Comparison of ENCODE assay signal across 34 cellular contexts in the genomic region with DNA sequence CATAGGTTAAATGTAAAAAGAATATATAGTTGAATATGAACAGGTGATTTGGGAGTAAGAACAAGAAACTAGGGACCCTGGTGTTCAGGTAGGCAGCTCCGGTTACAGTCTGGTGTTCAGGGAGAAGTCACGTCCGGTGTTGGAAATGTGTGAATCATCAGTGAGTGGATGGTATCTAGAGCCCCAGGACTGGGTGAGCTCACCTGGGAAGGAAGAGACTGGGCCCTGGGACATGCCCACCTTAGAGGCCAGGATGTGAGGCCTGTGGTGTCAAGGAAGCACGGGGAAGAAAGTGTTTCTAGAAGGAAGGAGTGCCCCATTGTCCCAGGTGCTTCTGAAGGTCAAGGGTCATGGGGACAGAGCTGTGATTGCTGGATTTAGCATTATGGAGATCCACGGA. TPM values are rescaled to one million over a fixed set of nuclear protein-coding genes. Genes with fewer than 3 reads are reported as not detected.
A peak's percentile ranks its signal among the peaks of the same experiment; 100 is the strongest.
DNase-seq lines count a peak whose midpoint lies in the region; ATAC-seq and TF ChIP-seq lines count a peak whose summit lies in the region.
"Had no signal": no experiment of that assay in that cellular context is flagged by ENCODE, and none has a peak within 500 bp of the region (broad histone marks: within the 10 kb centered on the region; RNA-seq: fewer than 3 reads in every experiment).

No MANE protein-coding gene starts in this region.

- no peaks in the 10 kb centered on the region for H3K27me3 Mint-ChIP-seq in MCF 10A (ENCODE audit: insufficient read depth, unreplicated experiment)
- H3K27me3 Mint-ChIP-seq in CD4-positive, alpha-beta T cell, result peaks cover 60% of the 10 kb centered on the region
- peaks cover 49% of the 10 kb centered on the region for H3K27me3 Mint-ChIP-seq in osteocyte (ENCODE audit: unreplicated experiment)

- BruUV-seq in MCF 10A (replicated peaks; lab: Mats Ljungman, UMichigan) (no TSS peak), mammary epithelial cell (replicated peaks; lab: Mats Ljungman, UMichigan) (no TSS peak)

- H3K79me2 ChIP-seq in mammary epithelial cell (ENCODE audit: insufficient read depth, low read length), result peaks cover 43% of the 10 kb centered on the region

- intact Hi-C loops in MCF 10A (cut with micrococcal nuclease), result no loop called here
- intact Hi-C loops in breast epithelium (cut with DNase I; ENCODE audit: low total_unique reads), result no loop called here
- intact Hi-C loops in mammary epithelial cell (cut with micrococcal nuclease), result no loop called here
- intact Hi-C loops in CD4-positive, alpha-beta T cell (cut with DNase I, micrococcal nuclease), result no loop called here

- H3K4me3 Mint-ChIP-seq in MCF 10A (ENCODE audit: unreplicated experiment), result peak overlapping the region; percentile 96
- no peak overlapping the region for H3K4me3 Mint-ChIP-seq in CD4-positive, alpha-beta T cell
- H3K4me3 Mint-ChIP-seq in osteocyte (ENCODE audit: unreplicated experiment), result no peak overlapping the region
- H3K4me3 Mint-ChIP-seq: activated CD4-positive, alpha-beta T cell treated with anti-CD3 and anti-CD28 coated beads, Interleukin-2, amount 10 ng/mL, durations not matched to agents 24 days and 14 days; activated naive CD8-positive, alpha-beta T cell treated with anti-CD3 and anti-CD28 coated beads for 36 hours had no signal

- H3K9me3 ChIP-seq in breast epithelium (no peaks in the 10 kb centered on the region), mammary epithelial cell (replicated peaks; ENCODE audit: insufficient read depth, low read length) (no peaks in the 10 kb centered on the region)
- H3K9me3 ChIP-seq in CD4-positive, alpha-beta T cell (ENCODE audit: control insufficient read depth, low read length), result no peaks in the 10 kb centered on the region
- H3K9me3 ChIP-seq: heart right ventricle, neutrophil, prostate gland had no signal

- TF ChIP-seq POLR2A in breast epithelium (IDR thresholded peaks at IDR 0.05), result no peak

- H2AFZ ChIP-seq in mammary epithelial cell (ENCODE audit: low read depth, low read length), result no peak overlapping the region
- H2AFZ ChIP-seq: GM23248 had no signal

- WGBS in mammary epithelial cell (ENCODE audit: low coverage, missing lambda C conversion rate), result 24% methylated on average over 5 of the region's 5 CpGs

- peaks cover 0 to 18% of the 10 kb centered on the region in 2 donors for H3K27me3 ChIP-seq in breast epithelium
- no peaks in the 10 kb centered on the region for H3K27me3 ChIP-seq in mammary epithelial cell (ENCODE audit: insufficient read depth, low read length)
- peaks cover 40% of the 10 kb centered on the region for H3K27me3 ChIP-seq in CD4-positive, alpha-beta T cell (ENCODE audit: control insufficient read depth, insufficient read depth, low read length)

- peak overlapping the region; percentile 91 for H3K4me2 ChIP-seq in mammary epithelial cell (ENCODE audit: insufficient read depth, low read depth, low read length)

- H4K20me1 ChIP-seq in mammary epithelial cell (ENCODE audit: insufficient read depth, low read length), result no peaks in the 10 kb centered on the region

- H3K27ac ChIP-seq in breast epithelium (no peak overlapping the region), mammary epithelial cell (ENCODE audit: insufficient read depth, low read depth, low read length) (peak overlapping the region; percentile 80)
- no peak overlapping the region for H3K27ac ChIP-seq in CD4-positive, alpha-beta T cell (ENCODE audit: low read depth, low read length)
- H3K27ac ChIP-seq: GM23248, heart right ventricle, neutrophil, prostate gland had no signal

- DNase-seq in MCF 10A (ENCODE audit: unreplicated experiment) (peak; percentile 85), breast epithelium (ENCODE audit: low spot score in 2 of 2) (no peak), mammary epithelial cell (peak; percentile 92), kidney tubule cell (ENCODE audit: low spot score) (peak; percentile 90), osteocyte (ENCODE audit: extremely low spot score, unreplicated experiment) (no peak), NCI-H2171 (lab: John Stamatoyannopoulos, UW) (no peak)
- no peak for DNase-seq in CD4-positive, alpha-beta T cell
- DNase-seq: activated CD4-positive, alpha-beta T cell treated with anti-CD3 and anti-CD28 coated beads, Interleukin-2, amount 10 ng/mL, durations not matched to agents 24 days and 14 days; activated CD8-positive, alpha-beta memory T cell treated with anti-CD3 and anti-CD28 coated beads for 24 hours; activated effector memory CD4-positive, alpha-beta T cell treated with Interleukin-2 at 50 U/mL for 16 hours; activated naive CD8-positive, alpha-beta T cell treated with anti-CD3 and anti-CD28 coated beads for 36 hours; anterior cingulate cortex; CD4-positive, CD25-positive, alpha-beta regulatory T cell; effector CD4-positive, alpha-beta T cell; foreskin fibroblast; GM23248; heart right ventricle; midbrain; MV-4-11; naive B cell; NCI-H1436; NCI-H446; NCI-H82; stimulated activated CD4-positive, alpha-beta T cell treated with anti-CD3 and anti-CD28 coated beads, Interleukin-4, amount 100 ng/mL, for 1 hour had no signal

- POLR2A ChIA-PET in MCF 10A (lab: Yijun Ruan, JAX), result interaction anchor here (0.9 to 4.5 kb wide), 3 partner anchors 9 to 300 kb away, joined by 3 to 23 read pairs (median 4); a partner anchor contains a TSS
- POLR2A ChIA-PET in CD4-positive, alpha-beta T cell (lab: Charles Lee), result no interaction called here

- dilution Hi-C loops in mammary epithelial cell (cut with HindIII; ENCODE audit: low sequenced_read_pairs), result no loop called here

- in situ Hi-C loops in mammary epithelial cell (cut with MboI; ENCODE audit: low sequenced_read_pairs in 2 of 2), result no loop called here

- H3K9ac ChIP-seq in mammary epithelial cell (ENCODE audit: insufficient read depth, low read length), result peak overlapping the region; percentile 67
- H3K9ac ChIP-seq: GM23248 had no signal

- TF ChIP-seq CTCF in MCF 10A (IDR thresholded peaks at IDR 0.05; ENCODE audit: unreplicated experiment), result no peak
- TF ChIP-seq CTCF in breast epithelium (IDR thresholded peaks at IDR 0.05), result no peak
- TF ChIP-seq CTCF in mammary epithelial cell (conservative IDR thresholded peaks at IDR 0.05 in 1 of 2, IDR thresholded peaks at IDR 0.05 in 1 of 2; ENCODE audit: extremely low read depth in 1 of 2, insufficient read depth in 1 of 2, low read depth in 1 of 2, low read length in 2 of 2), result no peak
- TF ChIP-seq CTCF in CD4-positive, alpha-beta T cell (IDR thresholded peaks at IDR 0.05), result no peak
- no peak for TF ChIP-seq CTCF in osteocyte (IDR thresholded peaks at IDR 0.05)

- no peak for ATAC-seq in HG03469 (IDR thresholded peaks at IDR 0.05; ENCODE audit: unreplicated experiment)
- ATAC-seq in CD4-positive, alpha-beta T cell (ENCODE audit: poor library complexity), result no peak
- ATAC-seq: heart right ventricle, HepG2, sciatic nerve, WTC11 had no signal

- CTCF ChIA-PET in MCF 10A (lab: Yijun Ruan, JAX), result interaction anchor here (0.7 to 3.8 kb wide), 4 partner anchors 24 to 948 kb away, joined by 3 to 19 read pairs (median 6); a partner anchor contains a TSS
- CTCF ChIA-PET in mammary epithelial cell (lab: Charles Lee; ENCODE audit: low non-redundant PET), result no interaction called here
- CTCF ChIA-PET in CD4-positive, alpha-beta T cell (lab: Charles Lee), result no interaction called here

- H3K9me3 Mint-ChIP-seq in MCF 10A (ENCODE audit: unreplicated experiment) (no peaks in the 10 kb centered on the region), osteocyte (ENCODE audit: unreplicated experiment) (no peaks in the 10 kb centered on the region)
- no peaks in the 10 kb centered on the region for H3K9me3 Mint-ChIP-seq in CD4-positive, alpha-beta T cell
- H3K9me3 Mint-ChIP-seq: activated CD4-positive, alpha-beta T cell treated with anti-CD3 and anti-CD28 coated beads, Interleukin-2, amount 10 ng/mL, durations not matched to agents 24 days and 14 days; activated naive CD8-positive, alpha-beta T cell treated with anti-CD3 and anti-CD28 coated beads for 36 hours; CD4-positive, CD25-positive, alpha-beta regulatory T cell; naive B cell; WTC11 had no signal

- H3K4me1 ChIP-seq in breast epithelium, result peaks cover 5% of the 10 kb centered on the region in 2 donors
- H3K4me1 ChIP-seq in mammary epithelial cell (ENCODE audit: insufficient read depth, low read length), result peaks cover 42% of the 10 kb centered on the region

- H3K27ac Mint-ChIP-seq in MCF 10A (ENCODE audit: low read depth, unreplicated experiment), result peak overlapping the region; percentile 66
- H3K27ac Mint-ChIP-seq in CD4-positive, alpha-beta T cell, result no peak overlapping the region
- H3K27ac Mint-ChIP-seq in osteocyte (ENCODE audit: unreplicated experiment), result no peak overlapping the region
- H3K27ac Mint-ChIP-seq: activated CD4-positive, alpha-beta T cell treated with anti-CD3 and anti-CD28 coated beads, Interleukin-2, amount 10 ng/mL, durations not matched to agents 24 days and 14 days; activated naive CD8-positive, alpha-beta T cell treated with anti-CD3 and anti-CD28 coated beads for 36 hours; CD4-positive, CD25-positive, alpha-beta regulatory T cell; WTC11 had no signal

- no peaks in the 10 kb centered on the region for H3K36me3 ChIP-seq in breast epithelium
- H3K36me3 ChIP-seq in mammary epithelial cell (ENCODE audit: insufficient read depth, low read length), result peaks cover 5% of the 10 kb centered on the region
- H3K36me3 ChIP-seq: heart right ventricle, neutrophil, prostate gland had no signal

- H3K4me1 Mint-ChIP-seq in MCF 10A (ENCODE audit: insufficient read depth, unreplicated experiment), result peaks cover 49% of the 10 kb centered on the region
- H3K4me1 Mint-ChIP-seq in CD4-positive, alpha-beta T cell (ENCODE audit: low read depth), result no peaks in the 10 kb centered on the region
- peaks cover 4% of the 10 kb centered on the region for H3K4me1 Mint-ChIP-seq in osteocyte (ENCODE audit: unreplicated experiment)
- H3K4me1 Mint-ChIP-seq: activated CD4-positive, alpha-beta T cell treated with anti-CD3 and anti-CD28 coated beads, Interleukin-2, amount 10 ng/mL, durations not matched to agents 24 days and 14 days; activated naive CD8-positive, alpha-beta T cell treated with anti-CD3 and anti-CD28 coated beads for 36 hours; CD4-positive, CD25-positive, alpha-beta regulatory T cell had no signal

- H3K4me3 ChIP-seq in breast epithelium (no peak overlapping the region), mammary epithelial cell (replicated peaks in 1 of 3; ENCODE audit: insufficient read depth in 1 of 3, low read depth in 2 of 3, low read length in 3 of 3) (no peak overlapping the region)
- H3K4me3 ChIP-seq: GM23248, heart right ventricle, prostate gland had no signal

- H3K36me3 Mint-ChIP-seq in MCF 10A (ENCODE audit: insufficient read depth, unreplicated experiment), result peaks cover 18% of the 10 kb centered on the region
- H3K36me3 Mint-ChIP-seq in CD4-positive, alpha-beta T cell (ENCODE audit: low read depth), result no peaks in the 10 kb centered on the region
- no peaks in the 10 kb centered on the region for H3K36me3 Mint-ChIP-seq in osteocyte (ENCODE audit: unreplicated experiment)
- H3K36me3 Mint-ChIP-seq: activated naive CD8-positive, alpha-beta T cell treated with anti-CD3 and anti-CD28 coated beads for 36 hours; CD4-positive, CD25-positive, alpha-beta regulatory T cell; naive B cell; WTC11 had no signal

RNA-seq across cellular contexts. Expression of a gene that starts 1.5 kb away (rescaled TPM):
- 67.1 and 74.8 TPM in 2 replicates for total RNA-seq in MCF 10A (2022)
- 1 to 10 TPM in 1 of 3 donors, under 1 TPM in 1, not detected in 1; 0.33 to 1.2 TPM for total RNA-seq in breast epithelium
- 100 to 1,000 TPM in 1 of 2 donors, 10 to 100 TPM in 1; 24.8 to 188 TPM for total RNA-seq in mammary epithelial cell
- polyA plus RNA-seq in mammary epithelial cell, result 232 TPM
- 157 TPM for polyA minus RNA-seq in mammary epithelial cell
- total RNA-seq in CD4-positive, alpha-beta T cell, result not detected
- not detected in 2 replicates for total RNA-seq in osteocyte
- total RNA-seq: activated CD4-positive, alpha-beta T cell treated with anti-CD3 and anti-CD28 coated beads, Interleukin-2, amount 10 ng/mL, durations not matched to agents 24 days and 14 days; activated naive CD8-positive, alpha-beta T cell treated with anti-CD3 and anti-CD28 coated beads for 36 hours; CD4-positive, CD25-positive, alpha-beta regulatory T cell; heart right ventricle; HepG2; RPMI7951; T-helper 1 cell treated with Interleukin-12 subunit alpha and Interleukin-12 subunit beta and Interleukin-4 antibody, amounts not matched to agents 30 ng/mL and 1 ng/mL, for 36 hours had no signal
- polyA plus RNA-seq: CD4-positive, CD25-positive, alpha-beta regulatory T cell; GM23248; heart right ventricle; HepG2 had no signal

RNA-seq across cellular contexts. Expression of a gene that starts 13.3 kb away (rescaled TPM):
- total RNA-seq in MCF 10A (2022) (not detected in 2 replicates), breast epithelium (10 to 100 TPM in 2 of 3 donors, 1 to 10 TPM in 1; 8.9 to 39.3 (median 18.9) TPM), mammary epithelial cell (not detected), osteocyte (not detected in 2 replicates)
- 0.07 TPM for polyA plus RNA-seq in mammary epithelial cell
- not detected for polyA minus RNA-seq in mammary epithelial cell
- total RNA-seq in CD4-positive, alpha-beta T cell, result not detected
- total RNA-seq: activated CD4-positive, alpha-beta T cell treated with anti-CD3 and anti-CD28 coated beads, Interleukin-2, amount 10 ng/mL, durations not matched to agents 24 days and 14 days; activated naive CD8-positive, alpha-beta T cell treated with anti-CD3 and anti-CD28 coated beads for 36 hours; CD4-positive, CD25-positive, alpha-beta regulatory T cell; epithelial cell of proximal tubule; GM23248; HepG2; kidney epithelial cell; RPMI7951 had no signal
- polyA plus RNA-seq: CD4-positive, CD25-positive, alpha-beta regulatory T cell; GM23248; HepG2 had no signal

RNA-seq across cellular contexts. Expression of a gene that starts 20.0 kb away (rescaled TPM):
- total RNA-seq in MCF 10A (2022) (0.27 and 0.28 TPM in 2 replicates), breast epithelium (under 1 TPM in 1 of 3 donors, not detected in 2; 0.15 TPM), mammary epithelial cell (1 to 10 TPM in 1 of 2 donors, under 1 TPM in 1; 0.17 to 1.7 TPM), osteocyte (not detected in 2 replicates)
- polyA plus RNA-seq in mammary epithelial cell, result 8.5 TPM
- polyA minus RNA-seq in mammary epithelial cell, result 5.3 TPM
- total RNA-seq in CD4-positive, alpha-beta T cell, result not detected
- total RNA-seq: activated CD4-positive, alpha-beta T cell treated with anti-CD3 and anti-CD28 coated beads, Interleukin-2, amount 10 ng/mL, durations not matched to agents 24 days and 14 days; activated naive CD8-positive, alpha-beta T cell treated with anti-CD3 and anti-CD28 coated beads for 36 hours; CD4-positive, CD25-positive, alpha-beta regulatory T cell; GM23248; heart right ventricle; HepG2; RPMI7951; sciatic nerve; T-helper 1 cell treated with Interleukin-12 subunit alpha and Interleukin-12 subunit beta and Interleukin-4 antibody, amounts not matched to agents 30 ng/mL and 1 ng/mL, for 36 hours had no signal
- polyA plus RNA-seq: CD4-positive, CD25-positive, alpha-beta regulatory T cell; GM23248; heart right ventricle; HepG2 had no signal

RNA-seq across cellular contexts. Expression of a gene that starts 24.7 kb away (rescaled TPM):
- total RNA-seq in MCF 10A (2022) (26.5 and 33.2 TPM in 2 replicates), breast epithelium (1 to 10 TPM in 1 of 3 donors, under 1 TPM in 1, not detected in 1; 0.73 to 1.3 TPM), mammary epithelial cell (10 to 100 TPM; 28.2 to 95.5 TPM), osteocyte (not detected in 2 replicates)
- 268 TPM for polyA plus RNA-seq in mammary epithelial cell
- 166 TPM for polyA minus RNA-seq in mammary epithelial cell
- not detected for total RNA-seq in CD4-positive, alpha-beta T cell
- total RNA-seq: activated CD4-positive, alpha-beta T cell treated with anti-CD3 and anti-CD28 coated beads, Interleukin-2, amount 10 ng/mL, durations not matched to agents 24 days and 14 days; activated naive CD8-positive, alpha-beta T cell treated with anti-CD3 and anti-CD28 coated beads for 36 hours; CD4-positive, CD25-positive, alpha-beta regulatory T cell; epithelial cell of proximal tubule; GM23248; heart right ventricle; HepG2; kidney epithelial cell; RPMI7951; T-helper 1 cell treated with Interleukin-12 subunit alpha and Interleukin-12 subunit beta and Interleukin-4 antibody, amounts not matched to agents 30 ng/mL and 1 ng/mL, for 36 hours had no signal
- polyA plus RNA-seq: heart right ventricle, HepG2 had no signal

Comparison
In these comparisons a context has a peak if more than half of its experiments do, and no peak if none do; other contexts are left out.
1. DNase-seq: peak in MCF 10A (single experiment), mammary epithelial cell (single experiment) and kidney tubule cell (single experiment); none in breast epithelium (0 of 2), CD4-positive, alpha-beta T cell (0 of 10), osteocyte (single experiment) and NCI-H2171 (single experiment).
2. RNA of a gene that starts 1.5 kb away (total RNA-seq): 24.8 to 188 TPM in mammary epithelial cell and 67.1 to 74.8 TPM in MCF 10A; 0.33 to 1.2 TPM in breast epithelium, not detected in CD4-positive, alpha-beta T cell and not detected in osteocyte; every median in the first group is over 10 times any median in the second.